ENCODE assay signal across 1 cellular context in the genomic region with DNA sequence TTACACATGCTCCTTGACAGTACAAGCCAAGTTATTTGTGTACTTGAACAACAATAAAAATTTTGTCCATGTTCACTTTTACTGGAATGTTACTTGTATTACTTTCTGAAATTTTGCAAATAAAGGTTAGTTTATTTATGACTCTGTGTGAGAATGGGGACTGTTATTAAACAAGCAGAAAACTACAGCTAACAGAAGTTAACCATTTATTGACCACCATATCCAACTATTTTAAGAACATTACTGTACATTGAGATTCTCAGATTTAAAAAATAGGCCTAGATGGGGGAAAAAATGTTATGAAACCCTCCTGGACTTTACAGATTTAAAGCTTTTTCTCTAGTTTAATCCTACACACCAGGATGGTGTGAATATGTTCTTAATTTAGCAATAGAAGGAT.
TF ChIP-seq lines count a peak whose summit lies in the region.

No MANE protein-coding gene starts in this region.

TF ChIP-seq in GM12878, 131 proteins besides CTCF, POLR2A, EP300 and RAD21 (continued from another document):
- TF ChIP-seq, protein P1, sequence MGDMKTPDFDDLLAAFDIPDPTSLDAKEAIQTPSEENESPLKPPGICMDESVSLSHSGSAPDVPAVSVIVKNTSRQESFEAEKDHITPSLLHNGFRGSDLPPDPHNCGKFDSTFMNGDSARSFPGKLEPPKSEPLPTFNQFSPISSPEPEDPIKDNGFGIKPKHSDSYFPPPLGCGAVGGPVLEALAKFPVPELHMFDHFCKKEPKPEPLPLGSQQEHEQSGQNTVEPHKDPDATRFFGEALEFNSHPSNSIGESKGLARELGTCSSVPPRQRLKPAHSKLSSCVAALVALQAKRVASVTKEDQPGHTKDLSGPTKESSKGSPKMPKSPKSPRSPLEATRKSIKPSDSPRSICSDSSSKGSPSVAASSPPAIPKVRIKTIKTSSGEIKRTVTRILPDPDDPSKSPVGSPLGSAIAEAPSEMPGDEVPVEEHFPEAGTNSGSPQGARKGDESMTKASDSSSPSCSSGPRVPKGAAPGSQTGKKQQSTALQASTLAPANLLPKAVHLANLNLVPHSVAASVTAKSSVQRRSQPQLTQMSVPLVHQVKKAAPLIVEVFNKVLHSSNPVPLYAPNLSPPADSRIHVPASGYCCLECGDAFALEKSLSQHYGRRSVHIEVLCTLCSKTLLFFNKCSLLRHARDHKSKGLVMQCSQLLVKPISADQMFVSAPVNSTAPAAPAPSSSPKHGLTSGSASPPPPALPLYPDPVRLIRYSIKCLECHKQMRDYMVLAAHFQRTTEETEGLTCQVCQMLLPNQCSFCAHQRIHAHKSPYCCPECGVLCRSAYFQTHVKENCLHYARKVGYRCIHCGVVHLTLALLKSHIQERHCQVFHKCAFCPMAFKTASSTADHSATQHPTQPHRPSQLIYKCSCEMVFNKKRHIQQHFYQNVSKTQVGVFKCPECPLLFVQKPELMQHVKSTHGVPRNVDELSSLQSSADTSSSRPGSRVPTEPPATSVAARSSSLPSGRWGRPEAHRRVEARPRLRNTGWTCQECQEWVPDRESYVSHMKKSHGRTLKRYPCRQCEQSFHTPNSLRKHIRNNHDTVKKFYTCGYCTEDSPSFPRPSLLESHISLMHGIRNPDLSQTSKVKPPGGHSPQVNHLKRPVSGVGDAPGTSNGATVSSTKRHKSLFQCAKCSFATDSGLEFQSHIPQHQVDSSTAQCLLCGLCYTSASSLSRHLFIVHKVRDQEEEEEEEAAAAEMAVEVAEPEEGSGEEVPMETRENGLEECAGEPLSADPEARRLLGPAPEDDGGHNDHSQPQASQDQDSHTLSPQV (IDR thresholded peaks at IDR 0.05) = no peak
- no peak for TF ChIP-seq ETV6 (conservative IDR thresholded peaks at IDR 0.05 in 1 of 2, IDR thresholded peaks at IDR 0.05 in 1 of 2; ENCODE audit: borderline replicate concordance in 1 of 2, low read depth in 1 of 2)
- no peak for TF ChIP-seq GABPA (IDR thresholded peaks at IDR 0.05; ENCODE audit: low read depth)
- no peak for TF ChIP-seq SREBF2 (IDR thresholded peaks at IDR 0.05; ENCODE audit: low read length)
TF ChIP-seq in GM12878: peak in this region for 0.
